ENCODE assay signal across 1 cellular context in genomic region chr4:76729991-76730390, GRCh38.
TF ChIP-seq lines count a peak whose summit lies in the region.

No MANE protein-coding gene starts in this region.

TF ChIP-seq in IMR-90, 13 proteins besides CTCF, POLR2A, EP300 and RAD21 (continued from another document):
- TF ChIP-seq USF2 (IDR thresholded peaks at IDR 0.05; ENCODE audit: low read depth, low read length) (no peak), BHLHE40 (IDR thresholded peaks at IDR 0.05; ENCODE audit: low read depth, low read length) (no peak), FOS (IDR thresholded peaks at IDR 0.05; ENCODE audit: low read depth, low read length) (no peak), MAZ (IDR thresholded peaks at IDR 0.05; ENCODE audit: borderline replicate concordance, low read depth, low read length) (no peak), CEBPB (IDR thresholded peaks at IDR 0.05; ENCODE audit: low read depth, low read length) (no peak)
